1 cellular context compared by ENCODE assay signal in genomic region chr13:44918323-44919102, GRCh38.
TF ChIP-seq lines count a peak whose summit lies in the region.

No MANE protein-coding gene starts in this region.

TF ChIP-seq in K562, 482 proteins besides CTCF, POLR2A, EP300 and RAD21 (continued from another document and continues in another):
- TF ChIP-seq CHD7 (IDR thresholded peaks at IDR 0.05; ENCODE audit: low read depth, low read length) (no peak), JUND (IDR thresholded peaks at IDR 0.05; ENCODE audit: borderline replicate concordance, low read depth, low read length) (peak; percentile 7; the same call in 1 of the 2 replicates), JUND (tag; IDR thresholded peaks at IDR 0.05; ENCODE audit: borderline replicate concordance, low read depth, low read length) (no peak), SMC3 (conservative IDR thresholded peaks at IDR 0.05; ENCODE audit: insufficient read depth, low read depth, low read length) (no peak), ZNF57 (CRISPR knock-in tag; IDR thresholded peaks at IDR 0.05) (no peak), ETS2 (tag; IDR thresholded peaks at IDR 0.05; ENCODE audit: borderline replicate concordance, poor library complexity, severe bottlenecking) (no peak), ZSCAN32 (CRISPR knock-in tag; IDR thresholded peaks at IDR 0.05) (no peak), ATF2 (CRISPR knock-in tag; IDR thresholded peaks at IDR 0.05) (no peak), NONO (IDR thresholded peaks at IDR 0.05; ENCODE audit: low read depth in 2 of 2, low read length in 1 of 2) (no peak), SP2 (IDR thresholded peaks at IDR 0.05; ENCODE audit: extremely low read depth, low read depth, low read length, poor library complexity, severe bottlenecking) (no peak), ZNF217 (CRISPR knock-in tag; IDR thresholded peaks at IDR 0.05) (no peak), YY1 (IDR thresholded peaks at IDR 0.05; ENCODE audit: borderline replicate concordance in 1 of 3, control insufficient read depth in 1 of 3, extremely low read depth in 1 of 3, insufficient read depth in 3 of 3, insufficient read length in 1 of 3, insufficient replicate concordance in 2 of 3, low read depth in 1 of 3, low read length in 2 of 3) (peak in 2 of 3 experiments; percentile 7 to 12), MTA1 (IDR thresholded peaks at IDR 0.05; ENCODE audit: borderline replicate concordance) (peak; percentile 93), CC2D1A (IDR thresholded peaks at IDR 0.05) (0 out of 2 replicates have a peak, but pooled peaks have one; percentile 74), ZNF76 (CRISPR knock-in tag; IDR thresholded peaks at IDR 0.05; ENCODE audit: borderline replicate concordance) (no peak), FOXM1 (IDR thresholded peaks at IDR 0.05; ENCODE audit: low read depth) (0 out of 2 replicates have a peak, but pooled peaks have one; percentile 49), FOXM1 (CRISPR knock-in tag; IDR thresholded peaks at IDR 0.05; ENCODE audit: low read depth) (no peak), TAL1 (IDR thresholded peaks at IDR 0.05) (no peak), ATF3 (IDR thresholded peaks at IDR 0.05) (no peak), ATF3 (CRISPR knock-in tag; conservative IDR thresholded peaks at IDR 0.05) (no peak), CTBP1 (IDR thresholded peaks at IDR 0.05; ENCODE audit: borderline replicate concordance) (peak; percentile 60; the same call in 1 of the 2 replicates), CEBPZ (IDR thresholded peaks at IDR 0.05; ENCODE audit: borderline replicate concordance, low read depth, low read length) (no peak), VEZF1 (CRISPR knock-in tag; IDR thresholded peaks at IDR 0.05) (no peak), CHAMP1 (IDR thresholded peaks at IDR 0.05) (0 out of 2 replicates have a peak, but pooled peaks have one; percentile 15), ZNF316 (IDR thresholded peaks at IDR 0.05) (peak; percentile 51), POLR3A (IDR thresholded peaks at IDR 0.05; ENCODE audit: borderline replicate concordance, extremely low read depth, insufficient read depth, insufficient read length) (no peak), ZNF175 (CRISPR knock-in tag; IDR thresholded peaks at IDR 0.05; ENCODE audit: low read depth) (no peak), MAFG (tag; conservative IDR thresholded peaks at IDR 0.05) (0 out of 2 replicates have a peak, but pooled peaks have one; percentile 30), GATAD2A (IDR thresholded peaks at IDR 0.05) (no peak), BRD9 (IDR thresholded peaks at IDR 0.05; ENCODE audit: low read depth, partially characterized antibody) (no peak), ZNF77 (CRISPR knock-in tag; IDR thresholded peaks at IDR 0.05) (no peak), SUPT5H (IDR thresholded peaks at IDR 0.05) (peak; percentile 46; the same call in 1 of the 2 replicates), ZC3H8 (IDR thresholded peaks at IDR 0.05) (no peak), U2AF2 (optimal IDR thresholded peaks at IDR 0.05; ENCODE audit: low read depth, low read length) (no peak), MYC (IDR thresholded peaks at IDR 0.05; ENCODE audit: low read depth, low read length) (peak; percentile 20; the same call in 1 of the 2 replicates), MYC (CRISPR knock-in tag; IDR thresholded peaks at IDR 0.05; ENCODE audit: borderline replicate concordance, low read depth) (no peak), USF1 (CRISPR knock-in tag; IDR thresholded peaks at IDR 0.05) (no peak)
